ENCODE assay signal across 8 cellular contexts in genomic region chr3:40309439-40309924, GRCh38. TPM values are rescaled to one million over a fixed set of nuclear protein-coding genes. Genes with fewer than 3 reads are reported as not detected.
A peak's percentile ranks its signal among the peaks of the same experiment; 100 is the strongest.
DNase-seq lines count a peak whose midpoint lies in the region; ATAC-seq and TF ChIP-seq lines count a peak whose summit lies in the region.

Gene EIF1B (plus strand): TSS chr3:40309707. CDS start chr3:40309942, 235 bp downstream.

- no peaks in the 10 kb centered on the region for H3K36me3 ChIP-seq in kidney epithelial cell (ENCODE audit: control insufficient read depth, insufficient read depth, low read length)

- no peaks in the 10 kb centered on the region for H3K27me3 ChIP-seq in kidney epithelial cell (ENCODE audit: control insufficient read depth, insufficient read depth, low read length)

- no peaks in the 10 kb centered on the region for H3K27me3 Mint-ChIP-seq in chondrocyte (ENCODE audit: low read depth)

- H3K27ac Mint-ChIP-seq in chondrocyte (ENCODE audit: unreplicated experiment) = peak within 1 kb of the TSS; percentile 100

- H3K9me3 Mint-ChIP-seq in chondrocyte (ENCODE audit: low read depth) = no peaks in the 10 kb centered on the region

- peak within 1 kb of the TSS; percentile 100 for H3K4me3 Mint-ChIP-seq in chondrocyte (ENCODE audit: unreplicated experiment)

- H3K36me3 Mint-ChIP-seq in chondrocyte (ENCODE audit: low read depth) = peaks cover 18% of the 10 kb centered on the region

- DNase-seq in AML-193 (lab: John Stamatoyannopoulos, UW) (peak; percentile 98), NCI-H460 (ENCODE audit: extremely low read depth, low read depth) (peak; percentile 94), chondrocyte (ENCODE audit: low spot score) (peak; percentile 97), kidney epithelial cell (ENCODE audit: low read depth) (peak; percentile 67)
- peak; percentile 98 for DNase-seq in activated CD4-positive, alpha-beta T cell treated with anti-CD3 and anti-CD28 coated beads for 1 hour
- peak; percentile 96 to 97 (median 96) for DNase-seq in stimulated activated CD4-positive, alpha-beta T cell treated with anti-CD3 and anti-CD28 coated beads, Interleukin-1b, Interleukin-23, amount 100 ng/mL, for 24 hours (ENCODE audit: low read depth in 4 of 4, low spot score in 1 of 4)

- H3K4me3 ChIP-seq in kidney epithelial cell (ENCODE audit: low read depth, low read length) = peak within 1 kb of the TSS; percentile 95

- TF ChIP-seq CTCF in chondrocyte (IDR thresholded peaks at IDR 0.05) = peak; percentile 95
- TF ChIP-seq CTCF in kidney epithelial cell (IDR thresholded peaks at IDR 0.05; ENCODE audit: insufficient read depth, low read length, poor library complexity, severe bottlenecking) = peak; percentile 90

- ATAC-seq in GM19035 (IDR thresholded peaks at IDR 0.05; ENCODE audit: unreplicated experiment) = peak; percentile 95
- ATAC-seq in HG03378 (IDR thresholded peaks at IDR 0.05; ENCODE audit: unreplicated experiment) = peak; percentile 94

- H3K4me1 Mint-ChIP-seq in chondrocyte (ENCODE audit: low read depth) = peaks cover 29% of the 10 kb centered on the region

RNA-seq across cellular contexts. Expression of gene EIF1B, which starts in this region (rescaled TPM):
- total RNA-seq in NCI-H460 (2014; rRNA removed; shearing (Covaris generic)) = 25.6 and 29.2 TPM in 2 replicates
- polyA plus RNA-seq in NCI-H460 (2014; cell fraction: nucleus; rRNA removed) = 16.1 and 28.1 TPM in 2 replicates
- 36.5 to 58.8 TPM (median 58.1 TPM) in 3 replicates for total RNA-seq in chondrocyte
- 18.9 and 38.1 TPM in 2 replicates for total RNA-seq in kidney epithelial cell

Comparison
In these comparisons a context has a peak if more than half of its experiments do, and no peak if none do; other contexts are left out.
1. Peak in every context shown above with its lines: DNase-seq, ATAC-seq and H3K4me3 ChIP-seq.